Comparison of ENCODE assay signal across 1 cellular context in the genomic region with DNA sequence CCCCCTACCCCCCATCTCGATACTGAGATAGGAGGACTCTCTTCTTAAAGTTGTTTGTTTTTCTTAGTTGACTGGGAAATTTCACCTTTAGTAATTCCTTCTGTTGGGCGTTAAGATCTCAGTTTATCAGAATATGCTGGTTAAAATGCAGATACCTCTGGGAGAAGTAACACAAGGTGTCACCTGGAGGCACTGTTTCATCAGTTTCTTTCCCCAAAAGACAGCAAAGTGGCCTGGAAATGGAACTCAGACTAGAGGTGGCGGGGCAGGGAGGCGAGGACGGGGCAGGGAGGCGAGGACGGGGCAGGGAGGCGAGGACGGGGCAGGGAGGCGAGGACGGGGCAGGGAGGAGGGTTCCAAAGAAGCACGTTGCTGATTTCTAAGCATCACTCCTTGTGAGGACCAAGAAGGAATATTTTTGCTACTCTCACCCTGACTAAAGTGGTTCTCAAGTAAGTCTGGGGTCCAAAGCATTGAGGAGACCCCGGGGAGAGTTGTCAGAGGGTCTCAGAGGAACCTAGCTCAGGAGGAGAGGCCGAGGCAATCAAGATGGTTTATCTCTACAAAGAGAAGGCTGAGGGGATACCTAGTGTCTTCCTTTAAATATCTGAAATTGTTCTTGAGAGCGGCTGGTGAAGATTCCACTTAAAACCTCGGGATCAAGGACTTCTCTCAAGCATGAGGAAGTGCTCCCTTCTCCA.
TF ChIP-seq lines count a peak whose summit lies in the region.

No MANE protein-coding gene starts in this region.

TF ChIP-seq in neural cell, 6 proteins besides CTCF, POLR2A, EP300 and RAD21 (continued from another document):
- TF ChIP-seq, protein P1, sequence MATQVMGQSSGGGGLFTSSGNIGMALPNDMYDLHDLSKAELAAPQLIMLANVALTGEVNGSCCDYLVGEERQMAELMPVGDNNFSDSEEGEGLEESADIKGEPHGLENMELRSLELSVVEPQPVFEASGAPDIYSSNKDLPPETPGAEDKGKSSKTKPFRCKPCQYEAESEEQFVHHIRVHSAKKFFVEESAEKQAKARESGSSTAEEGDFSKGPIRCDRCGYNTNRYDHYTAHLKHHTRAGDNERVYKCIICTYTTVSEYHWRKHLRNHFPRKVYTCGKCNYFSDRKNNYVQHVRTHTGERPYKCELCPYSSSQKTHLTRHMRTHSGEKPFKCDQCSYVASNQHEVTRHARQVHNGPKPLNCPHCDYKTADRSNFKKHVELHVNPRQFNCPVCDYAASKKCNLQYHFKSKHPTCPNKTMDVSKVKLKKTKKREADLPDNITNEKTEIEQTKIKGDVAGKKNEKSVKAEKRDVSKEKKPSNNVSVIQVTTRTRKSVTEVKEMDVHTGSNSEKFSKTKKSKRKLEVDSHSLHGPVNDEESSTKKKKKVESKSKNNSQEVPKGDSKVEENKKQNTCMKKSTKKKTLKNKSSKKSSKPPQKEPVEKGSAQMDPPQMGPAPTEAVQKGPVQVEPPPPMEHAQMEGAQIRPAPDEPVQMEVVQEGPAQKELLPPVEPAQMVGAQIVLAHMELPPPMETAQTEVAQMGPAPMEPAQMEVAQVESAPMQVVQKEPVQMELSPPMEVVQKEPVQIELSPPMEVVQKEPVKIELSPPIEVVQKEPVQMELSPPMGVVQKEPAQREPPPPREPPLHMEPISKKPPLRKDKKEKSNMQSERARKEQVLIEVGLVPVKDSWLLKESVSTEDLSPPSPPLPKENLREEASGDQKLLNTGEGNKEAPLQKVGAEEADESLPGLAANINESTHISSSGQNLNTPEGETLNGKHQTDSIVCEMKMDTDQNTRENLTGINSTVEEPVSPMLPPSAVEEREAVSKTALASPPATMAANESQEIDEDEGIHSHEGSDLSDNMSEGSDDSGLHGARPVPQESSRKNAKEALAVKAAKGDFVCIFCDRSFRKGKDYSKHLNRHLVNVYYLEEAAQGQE (IDR thresholded peaks at IDR 0.05; ENCODE audit: borderline replicate concordance): no peak
